ENCODE assay signal across 9 cellular contexts in genomic region chr6:150144294-150144868, GRCh38. TPM values are rescaled to one million over a fixed set of nuclear protein-coding genes. Genes with fewer than 3 reads are reported as not detected.
A peak's percentile ranks its signal among the peaks of the same experiment; 100 is the strongest.
DNase-seq lines count a peak whose midpoint lies in the region; ATAC-seq, FAIRE-seq and TF ChIP-seq lines count a peak whose summit lies in the region.
"Had no signal": no experiment of that assay in that cellular context is flagged by ENCODE, and none has a peak within 500 bp of the region (broad histone marks: within the 10 kb centered on the region; RNA-seq: fewer than 3 reads in every experiment).

No MANE protein-coding gene starts in this region.

- H3K27me3 ChIP-seq in keratinocyte (ENCODE audit: control insufficient read depth, extremely low read depth, insufficient read depth, low read length) (no peaks in the 10 kb centered on the region), suprapubic skin (peaks cover 60% of the 10 kb centered on the region)

- TF ChIP-seq POLR2A in suprapubic skin (IDR thresholded peaks at IDR 0.05) = no peak

- peaks cover 53% of the 10 kb centered on the region for H3K79me2 ChIP-seq in keratinocyte (ENCODE audit: control insufficient read depth, insufficient read depth, low read length)

- H3K4me2 ChIP-seq in keratinocyte (ENCODE audit: control insufficient read depth, extremely low read depth, insufficient read depth, low read depth, low read length) = peak overlapping the region; percentile 97

- TF ChIP-seq EP300 in suprapubic skin (IDR thresholded peaks at IDR 0.05) = no peak

- H3K9me3 ChIP-seq in keratinocyte (ENCODE audit: control insufficient read depth, low read depth, low read length) (no peaks in the 10 kb centered on the region), suprapubic skin (no peaks in the 10 kb centered on the region)

- H3K27ac ChIP-seq in keratinocyte (ENCODE audit: control insufficient read depth, insufficient read depth, low read length) (peak overlapping the region; percentile 88), suprapubic skin (peak overlapping the region; percentile 80)

- DNase-seq in activated naive CD4-positive, alpha-beta T cell treated with anti-CD3 and anti-CD28 coated beads for 36 hours = no peak
- DNase-seq in activated naive CD4-positive, alpha-beta T cell treated with Interleukin-2 at 50 U/mL for 16 hours = no peak
- no peak for DNase-seq in activated naive CD8-positive, alpha-beta T cell treated with anti-CD3 and anti-CD28 coated beads, Interleukin-2, amount 50 U/mL, for 24 hours
- no peak for DNase-seq in keratinocyte (ENCODE audit: low read depth, low spot score)
- no peak for DNase-seq in suprapubic skin (ENCODE audit: low spot score in 2 of 2)
- DNase-seq in stimulated activated CD4-positive, alpha-beta T cell treated with anti-CD3 and anti-CD28 coated beads, Interleukin-2, amount 100 ng/mL, for 24 hours = no peak
- DNase-seq in germinal center (ENCODE audit: low spot score) = no peak
- DNase-seq in GF-D8 (lab: John Stamatoyannopoulos, UW) = no peak
- DNase-seq: NCI-H524 had no signal

- TF ChIP-seq CTCF in keratinocyte (optimal IDR thresholded peaks at IDR 0.05 in 1 of 3, IDR thresholded peaks at IDR 0.05 in 1 of 3, conservative IDR thresholded peaks at IDR 0.05 in 1 of 3; ENCODE audit: extremely low read depth in 1 of 3, insufficient read depth in 2 of 3, low read length in 3 of 3) (no peak), suprapubic skin (IDR thresholded peaks at IDR 0.05) (no peak)

- H3K9ac ChIP-seq in keratinocyte (ENCODE audit: control insufficient read depth, extremely low read depth, insufficient read depth, low read length) = peak overlapping the region; percentile 77

- no peak overlapping the region for H3K27ac Mint-ChIP-seq in activated naive CD4-positive, alpha-beta T cell treated with anti-CD3 and anti-CD28 coated beads for 36 hours
- H3K27ac Mint-ChIP-seq in activated naive CD8-positive, alpha-beta T cell treated with anti-CD3 and anti-CD28 coated beads, Interleukin-2, amount 50 U/mL, for 24 hours = no peak overlapping the region

- peak; percentile 43 for FAIRE-seq in keratinocyte (lab: Jason Lieb, UNC)

- peaks cover 70% of the 10 kb centered on the region for H3K27me3 Mint-ChIP-seq in activated naive CD4-positive, alpha-beta T cell treated with anti-CD3 and anti-CD28 coated beads for 36 hours (ENCODE audit: low read depth)
- H3K27me3 Mint-ChIP-seq in activated naive CD8-positive, alpha-beta T cell treated with anti-CD3 and anti-CD28 coated beads, Interleukin-2, amount 50 U/mL, for 24 hours = peaks cover 76% of the 10 kb centered on the region

- intact Hi-C loops in activated naive CD4-positive, alpha-beta T cell treated with anti-CD3 and anti-CD28 coated beads for 36 hours (cut with micrococcal nuclease) = no loop called here

- H3K4me1 Mint-ChIP-seq in activated naive CD4-positive, alpha-beta T cell treated with anti-CD3 and anti-CD28 coated beads for 36 hours (ENCODE audit: low read depth) = peaks cover 17% of the 10 kb centered on the region
- peaks cover 18% of the 10 kb centered on the region for H3K4me1 Mint-ChIP-seq in activated naive CD8-positive, alpha-beta T cell treated with anti-CD3 and anti-CD28 coated beads, Interleukin-2, amount 50 U/mL, for 24 hours

- no peaks in the 10 kb centered on the region for H3K36me3 Mint-ChIP-seq in activated naive CD4-positive, alpha-beta T cell treated with anti-CD3 and anti-CD28 coated beads for 36 hours (ENCODE audit: low read depth)
- no peaks in the 10 kb centered on the region for H3K36me3 Mint-ChIP-seq in activated naive CD8-positive, alpha-beta T cell treated with anti-CD3 and anti-CD28 coated beads, Interleukin-2, amount 50 U/mL, for 24 hours (ENCODE audit: low read depth)

- no peaks in the 10 kb centered on the region for H4K20me1 ChIP-seq in keratinocyte (ENCODE audit: control insufficient read depth, extremely low read depth, insufficient read depth, low read length)

- dilution Hi-C loops in keratinocyte (cut with MboI; ENCODE audit: extremely low pct_ligation_motif_present, low sequenced_read_pairs) = no loop called here

- H3K9me3 Mint-ChIP-seq in activated naive CD4-positive, alpha-beta T cell treated with anti-CD3 and anti-CD28 coated beads for 36 hours = no peaks in the 10 kb centered on the region
- no peaks in the 10 kb centered on the region for H3K9me3 Mint-ChIP-seq in activated naive CD8-positive, alpha-beta T cell treated with anti-CD3 and anti-CD28 coated beads, Interleukin-2, amount 50 U/mL, for 24 hours

- ATAC-seq in activated naive CD8-positive, alpha-beta T cell treated with anti-CD3 and anti-CD28 coated beads, Interleukin-2, amount 50 U/mL, for 24 hours = no peak

- WGBS in suprapubic skin = 15% methylated on average over 6 of the region's 6 CpGs

- peak overlapping the region; percentile 32 for H3K4me3 Mint-ChIP-seq in activated naive CD4-positive, alpha-beta T cell treated with anti-CD3 and anti-CD28 coated beads for 36 hours
- peak overlapping the region; percentile 56 for H3K4me3 Mint-ChIP-seq in activated naive CD8-positive, alpha-beta T cell treated with anti-CD3 and anti-CD28 coated beads, Interleukin-2, amount 50 U/mL, for 24 hours

- H3K4me3 ChIP-seq in keratinocyte (ENCODE audit: control insufficient read depth in 2 of 3, extremely low read depth in 1 of 3, insufficient read depth in 2 of 3, low read depth in 1 of 3, low read length in 3 of 3) (peak overlapping the region; percentile 84 to 93 (median 84)), suprapubic skin (peak overlapping the region; percentile 54)

- CTCF ChIA-PET in activated naive CD4-positive, alpha-beta T cell treated with anti-CD3 and anti-CD28 coated beads for 36 hours (lab: Charles Lee) = interaction anchor here (1.2 to 1.6 kb wide), 3 partner anchors 63 to 274 kb away, joined by 3 to 10 read pairs (median 6); no protein-coding TSS in a partner anchor

- no peaks in the 10 kb centered on the region for H3K9me1 ChIP-seq in keratinocyte (ENCODE audit: control insufficient read depth, extremely low read depth, insufficient read depth, low read length)

- H3K36me3 ChIP-seq in keratinocyte (ENCODE audit: control insufficient read depth in 2 of 2, extremely low read depth in 1 of 2, insufficient read depth in 2 of 2, low read length in 2 of 2) = peaks cover 0 to 5% of the 10 kb centered on the region in 2 experiments
- no peaks in the 10 kb centered on the region for H3K36me3 ChIP-seq in suprapubic skin

- peaks cover 37% of the 10 kb centered on the region for H3K4me1 ChIP-seq in keratinocyte (ENCODE audit: control insufficient read depth, extremely low read depth, insufficient read depth, low read length)
- H3K4me1 ChIP-seq in suprapubic skin = peaks cover 41% of the 10 kb centered on the region

- H2AFZ ChIP-seq in keratinocyte (ENCODE audit: control insufficient read depth, low read length) = no peak overlapping the region

RNA-seq across cellular contexts. Expression of gene PPP1R14C, which starts 1.5 kb away (rescaled TPM):
- not detected for total RNA-seq in activated naive CD4-positive, alpha-beta T cell treated with anti-CD3 and anti-CD28 coated beads for 36 hours
- polyA plus RNA-seq in keratinocyte = 35.4 to 50.6 TPM (median 43.7 TPM) in 3 replicates
- 116 TPM for polyA plus RNA-seq in keratinocyte (2011; ENCODE audit: low read depth)
- polyA plus RNA-seq in keratinocyte (2011; cell fraction: cytosol; rRNA removed) = 44.1 and 64.6 TPM in 2 replicates
- 28.6 and 39.7 TPM in 2 replicates for polyA plus RNA-seq in keratinocyte (2011; cell fraction: nucleus; rRNA removed)
- 39.7 and 113 TPM in 2 replicates for polyA plus RNA-seq in keratinocyte (2012; ENCODE audit: low replicate concordance)
- 6.7 to 26.4 TPM (median 23.0 TPM) in 3 replicates for polyA minus RNA-seq in keratinocyte
- polyA minus RNA-seq in keratinocyte (2011; cell fraction: cytosol; rRNA and poly(A)+ RNA removed) = 26.1 TPM
- polyA minus RNA-seq in keratinocyte (2011; cell fraction: nucleus; rRNA and poly(A)+ RNA removed) = 12.0 and 20.9 TPM in 2 replicates
- total RNA-seq in suprapubic skin = 100 to 1,000 TPM in 2 of 4 donors, 10 to 100 TPM in 2; 44.3 to 104 (median 88.8) TPM

Comparison
In these comparisons a context has a peak if more than half of its experiments do, and no peak if none do; other contexts are left out.
1. RNA of gene PPP1R14C, which starts 1.5 kb away (total RNA-seq): 44.3 to 104 TPM in suprapubic skin; not detected in activated naive CD4-positive, alpha-beta T cell treated with anti-CD3 and anti-CD28 coated beads for 36 hours; every median in the first group is over 10 times any median in the second.